24 cellular contexts compared by ENCODE assay signal in the genomic region with DNA sequence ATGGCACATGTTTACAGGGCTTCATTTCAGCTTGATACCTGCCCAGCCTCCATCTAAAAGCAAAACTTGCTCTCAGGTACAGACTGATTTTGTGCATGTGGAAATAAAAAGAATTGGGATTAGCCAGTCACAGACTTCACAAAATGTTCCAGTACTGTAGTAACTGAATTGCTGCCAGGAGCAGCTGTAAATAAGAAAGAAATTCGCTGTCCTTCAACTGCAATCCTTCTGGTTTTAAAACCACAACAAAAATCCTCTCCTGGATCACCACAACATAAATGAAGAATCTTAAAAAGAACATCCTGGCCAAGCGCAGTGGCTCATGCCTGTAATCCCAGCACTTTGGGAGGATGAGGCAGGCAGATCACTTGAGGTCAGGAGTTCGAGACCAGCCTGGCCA. TPM values are rescaled to one million over a fixed set of nuclear protein-coding genes. Genes with fewer than 3 reads are reported as not detected.
DNase-seq lines count a peak whose midpoint lies in the region; ATAC-seq and TF ChIP-seq lines count a peak whose summit lies in the region.
"Had no signal": no experiment of that assay in that cellular context is flagged by ENCODE, and none has a peak within 500 bp of the region (broad histone marks: within the 10 kb centered on the region; RNA-seq: fewer than 3 reads in every experiment).

No MANE protein-coding gene starts in this region.

- no peak overlapping the region for H3K4me3 Mint-ChIP-seq in mesothelial cell of epicardium
- H3K4me3 Mint-ChIP-seq: activated CD8-positive, alpha-beta T cell treated with anti-CD3 and anti-CD28 coated beads, Interleukin-2, amount 10 ng/mL, durations not matched to agents 7 days and 5 days; activated T-cell treated with anti-CD3 and anti-CD28 coated beads, Interleukin-2, amount 50 U/mL, for 24 hours; CD4-positive, alpha-beta memory T cell; endodermal cell had no signal

- peak overlapping the region; percentile 75 for H3K27ac Mint-ChIP-seq in mesothelial cell of epicardium
- H3K27ac Mint-ChIP-seq: activated CD8-positive, alpha-beta T cell treated with anti-CD3 and anti-CD28 coated beads, Interleukin-2, amount 10 ng/mL, durations not matched to agents 7 days and 5 days; activated T-cell treated with anti-CD3 and anti-CD28 coated beads, Interleukin-2, amount 50 U/mL, for 24 hours had no signal

- no peaks in the 10 kb centered on the region for H3K27me3 Mint-ChIP-seq in mesothelial cell of epicardium (ENCODE audit: low read depth)
- H3K27me3 Mint-ChIP-seq: activated T-cell treated with anti-CD3 and anti-CD28 coated beads, Interleukin-2, amount 50 U/mL, for 24 hours had no signal

- H3K36me3 Mint-ChIP-seq in mesothelial cell of epicardium, result peaks cover 35% of the 10 kb centered on the region

- DNase-seq in A172 (ENCODE audit: low spot score) (peak; percentile 45), LHCN-M2 (ENCODE audit: low read depth) (peak; percentile 94), cardiac fibroblast (ENCODE audit: low read depth in 2 of 2) (peak; percentile 13 to 31), mesothelial cell of epicardium (ENCODE audit: low spot score in 2 of 2, unreplicated experiment in 2 of 2) (no peak), NCI-H2196 treated with DMSO at 0.1 percent for 48 hours (lab: John Stamatoyannopoulos, UW; ENCODE audit: unreplicated experiment) (no peak), NCI-H1105 treated with DMSO at 0.1 percent for 48 hours (lab: John Stamatoyannopoulos, UW) (no peak)
- DNase-seq: activated CD8-positive, alpha-beta T cell treated with anti-CD3 and anti-CD28 coated beads, Interleukin-2, amount 10 ng/mL, durations not matched to agents 7 days and 5 days; activated naive CD4-positive, alpha-beta T cell; activated T-cell treated with anti-CD3 and anti-CD28 coated beads, Interleukin-2, amount 50 U/mL, for 24 hours; anterior cingulate cortex; CD4-positive, alpha-beta memory T cell; endodermal cell; KG1; NCI-H1048; NCI-H2081; NCI-H524; RPMI8226; testis had no signal

- TF ChIP-seq CTCF in cardiac fibroblast (IDR thresholded peaks at IDR 0.05; ENCODE audit: low read depth, low read length) (no peak), mesothelial cell of epicardium (IDR thresholded peaks at IDR 0.05; ENCODE audit: unreplicated experiment) (no peak)

- ATAC-seq in HG03196 (IDR thresholded peaks at IDR 0.05; ENCODE audit: unreplicated experiment) (no peak), HG02885 (IDR thresholded peaks at IDR 0.05; ENCODE audit: poor library complexity, unreplicated experiment) (no peak)
- ATAC-seq: activated CD4-positive, CD25-positive, alpha-beta regulatory T cell treated with anti-CD3 and anti-CD28 coated beads, Interleukin-2, amount 50 U/mL, for 24 hours; activated CD8-positive, alpha-beta T cell treated with anti-CD3 and anti-CD28 coated beads, Interleukin-2, amount 10 ng/mL, durations not matched to agents 7 days and 5 days; SK-N-SH treated with all-trans-retinoic acid at 6 μM for 48 hours had no signal

- peaks cover 12% of the 10 kb centered on the region for H3K4me1 Mint-ChIP-seq in mesothelial cell of epicardium

- H3K9me3 Mint-ChIP-seq in mesothelial cell of epicardium, result peaks cover 36% of the 10 kb centered on the region

- H3K4me3 ChIP-seq in cardiac fibroblast (replicated peaks in 1 of 2; ENCODE audit: low read depth in 2 of 2, low read length in 2 of 2), result no peak overlapping the region
- H3K4me3 ChIP-seq: lower lobe of right lung, testis had no signal

RNA-seq across cellular contexts. Expression of gene MIOS, which starts 3.9 kb away (rescaled TPM):
- total RNA-seq in A172 (2014; rRNA removed; shearing (Covaris generic)), result 49.7 and 87.1 TPM in 2 replicates
- total RNA-seq in LHCN-M2 (2014; rRNA removed), result 215 and 330 TPM in 2 replicates
- polyA plus RNA-seq in LHCN-M2 (2012), result 16.7 TPM
- 31.0 to 33.7 TPM (median 33.1 TPM) in 3 replicates for total RNA-seq in mesothelial cell of epicardium

RNA-seq across cellular contexts. Expression of gene COL28A1, which starts 27.1 kb away (rescaled TPM):
- total RNA-seq in A172 (2014; rRNA removed; shearing (Covaris generic)), result 0.26 TPM in 1 of 2 replicates, not detected in the other
- 2.6 and 4.4 TPM in 2 replicates for total RNA-seq in LHCN-M2 (2014; rRNA removed)
- polyA plus RNA-seq in LHCN-M2 (2012), result 0.17 TPM
- 1.6 to 1.8 TPM (median 1.7 TPM) in 3 replicates for total RNA-seq in mesothelial cell of epicardium
- total RNA-seq: activated CD8-positive, alpha-beta T cell treated with anti-CD3 and anti-CD28 coated beads, Interleukin-2, amount 10 ng/mL, durations not matched to agents 7 days and 5 days; H4 had no signal
- polyA plus RNA-seq: CD4-positive, alpha-beta memory T cell had no signal

Comparison
In these comparisons a context has a peak if more than half of its experiments do, and no peak if none do; other contexts are left out.
1. DNase-seq: peak in A172 (single experiment), LHCN-M2 (single experiment) and cardiac fibroblast (2 of 2); none in mesothelial cell of epicardium (0 of 2), NCI-H2196 treated with DMSO at 0.1 percent for 48 hours (single experiment) and NCI-H1105 treated with DMSO at 0.1 percent for 48 hours (single experiment).